Comparison of ENCODE assay signal across 2 cellular contexts in genomic region chr7:151694441-151694827, GRCh38.
TF ChIP-seq lines count a peak whose summit lies in the region.

No MANE protein-coding gene starts in this region.

TF ChIP-seq in H1, 55 proteins besides CTCF, POLR2A, EP300 and RAD21 (continued from another document):
- no peak for TF ChIP-seq BCL11A (IDR thresholded peaks at IDR 0.05; ENCODE audit: low read depth in 2 of 2, low read length in 2 of 2)
- TF ChIP-seq SIRT6 (IDR thresholded peaks at IDR 0.05; ENCODE audit: low read length) = no peak
- no peak for TF ChIP-seq SIX5 (IDR thresholded peaks at IDR 0.05; ENCODE audit: low read depth, low read length)
- TF ChIP-seq EGR1 (IDR thresholded peaks at IDR 0.05; ENCODE audit: borderline replicate concordance, low read depth, low read length) = no peak
- TF ChIP-seq SP4 (IDR thresholded peaks at IDR 0.05; ENCODE audit: low read length) = no peak
- TF ChIP-seq CREB1 (IDR thresholded peaks at IDR 0.05) = no peak
- no peak for TF ChIP-seq NANOG (IDR thresholded peaks at IDR 0.05; ENCODE audit: insufficient read depth, low read depth, low read length, poor library complexity, severe bottlenecking)
- TF ChIP-seq ASH2L (IDR thresholded peaks at IDR 0.05; ENCODE audit: low read length) = no peak
- TF ChIP-seq HDAC2 (IDR thresholded peaks at IDR 0.05; ENCODE audit: borderline replicate concordance in 1 of 2, low read depth in 2 of 2, low read length in 2 of 2) = no peak
TF ChIP-seq in H1: peak in this region for 0.

TF ChIP-seq in SK-N-SH treated with all-trans-retinoic acid at 6 μM for 48 hours, 23 proteins besides CTCF, POLR2A, EP300 and RAD21 (continued from another document):
- TF ChIP-seq TSHZ2 (CRISPR knock-in tag; IDR thresholded peaks at IDR 0.05) (no peak), ESRRG (CRISPR knock-in tag; IDR thresholded peaks at IDR 0.05) (no peak), ISL1 (CRISPR knock-in tag; IDR thresholded peaks at IDR 0.05) (no peak)
